ENCODE assay signal across 9 cellular contexts in the genomic region with DNA sequence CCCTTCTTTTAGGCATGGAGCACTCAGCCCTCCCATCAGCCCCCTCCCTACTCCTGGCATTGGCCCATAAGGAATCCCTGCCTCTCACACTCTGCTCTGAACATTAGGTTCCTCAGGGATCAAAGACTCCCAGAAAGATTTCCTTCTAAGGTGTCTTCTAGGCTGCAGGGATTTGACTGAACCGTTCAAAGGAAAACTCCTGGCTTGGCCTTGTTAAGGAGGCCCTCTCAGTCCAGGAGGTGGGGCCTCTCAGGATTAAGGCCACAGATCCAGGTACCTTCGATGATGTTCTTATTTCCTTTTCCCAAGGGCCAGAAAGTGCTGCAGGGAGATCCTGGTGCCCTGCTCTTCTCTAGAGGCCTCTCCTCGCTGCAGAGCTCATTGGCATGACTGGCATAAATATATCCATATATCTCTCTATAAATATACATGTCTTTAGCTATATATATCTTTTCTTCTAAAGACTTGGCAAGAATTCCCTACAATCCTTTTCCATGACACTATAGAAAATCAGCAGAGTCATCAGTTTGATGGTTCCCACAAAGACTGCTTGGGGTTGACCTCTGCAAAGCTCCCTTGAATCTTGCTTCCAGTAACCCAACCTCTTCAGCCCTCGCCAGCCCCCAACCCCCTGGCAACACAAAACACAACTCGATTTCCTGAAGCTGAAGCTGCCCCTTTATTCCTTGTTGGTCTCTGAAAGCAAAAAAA. TPM values are rescaled to one million over a fixed set of nuclear protein-coding genes. Genes with fewer than 3 reads are reported as not detected.
DNase-seq lines count a peak whose midpoint lies in the region; ATAC-seq and TF ChIP-seq lines count a peak whose summit lies in the region.
"Had no signal": no experiment of that assay in that cellular context is flagged by ENCODE, and none has a peak within 500 bp of the region (broad histone marks: within the 10 kb centered on the region; RNA-seq: fewer than 3 reads in every experiment).

No MANE protein-coding gene starts in this region.

- H3K4me3 Mint-ChIP-seq in CD4-positive, alpha-beta T cell, result no peak overlapping the region

- no peak for TF ChIP-seq CTCF in CD4-positive, alpha-beta T cell (IDR thresholded peaks at IDR 0.05)

- H3K27ac ChIP-seq in CD4-positive, alpha-beta T cell (ENCODE audit: low read depth, low read length), result no peak overlapping the region

- no peaks in the 10 kb centered on the region for H3K9me3 Mint-ChIP-seq in CD4-positive, alpha-beta T cell

- no peaks in the 10 kb centered on the region for H3K9me3 ChIP-seq in CD4-positive, alpha-beta T cell (ENCODE audit: control insufficient read depth, low read length)
- H3K9me3 ChIP-seq: mucosa of descending colon had no signal

- peaks cover 7% of the 10 kb centered on the region for H3K4me1 Mint-ChIP-seq in CD4-positive, alpha-beta T cell (ENCODE audit: low read depth)

- no peaks in the 10 kb centered on the region for H3K27me3 ChIP-seq in CD4-positive, alpha-beta T cell (ENCODE audit: control insufficient read depth, insufficient read depth, low read length)

- H3K36me3 Mint-ChIP-seq in CD4-positive, alpha-beta T cell (ENCODE audit: low read depth), result no peaks in the 10 kb centered on the region

- ATAC-seq in SK-N-SH treated with all-trans-retinoic acid at 6 μM for 48 hours (peak; percentile 60), sciatic nerve (peak; percentile 13), HG02678 (IDR thresholded peaks at IDR 0.05; ENCODE audit: unreplicated experiment) (no peak)
- ATAC-seq in stimulated activated naive CD8-positive, alpha-beta T cell treated with anti-CD3 and anti-CD28 coated beads, Interleukin-15, Interleukin-2, amounts not matched to agents 100 U/mL and 50 U/mL, for 24 hours, result no peak
- ATAC-seq in CD4-positive, alpha-beta T cell (ENCODE audit: poor library complexity), result no peak

- intact Hi-C loops in sciatic nerve (cut with DNase I), result no loop called here
- intact Hi-C loops in CD4-positive, alpha-beta T cell (cut with DNase I, micrococcal nuclease), result no loop called here

- CTCF ChIA-PET in CD4-positive, alpha-beta T cell (lab: Charles Lee), result no interaction called here

- peaks cover 17% of the 10 kb centered on the region for H3K27me3 Mint-ChIP-seq in CD4-positive, alpha-beta T cell

- peak; percentile 67 for DNase-seq in EL
- DNase-seq in fibroblast of peridontal ligament (ENCODE audit: extremely low read depth), result peak; percentile 72
- no peak for DNase-seq in sciatic nerve (ENCODE audit: low spot score)
- DNase-seq in putamen (ENCODE audit: low spot score), result no peak
- no peak for DNase-seq in stimulated activated naive CD8-positive, alpha-beta T cell treated with anti-CD3 and anti-CD28 coated beads, Interleukin-15, Interleukin-2, amounts not matched to agents 100 U/mL and 50 U/mL, for 24 hours
- DNase-seq in CD4-positive, alpha-beta T cell, result no peak

- no peak overlapping the region for H3K27ac Mint-ChIP-seq in CD4-positive, alpha-beta T cell

- POLR2A ChIA-PET in CD4-positive, alpha-beta T cell (lab: Charles Lee), result no interaction called here

TF ChIP-seq in SK-N-SH treated with all-trans-retinoic acid at 6 μM for 48 hours, 23 proteins besides CTCF, POLR2A, EP300 and RAD21:
- no peak for TF ChIP-seq TCF4 (CRISPR knock-in tag; IDR thresholded peaks at IDR 0.05; ENCODE audit: borderline replicate concordance)
- TF ChIP-seq OSR1 (CRISPR knock-in tag; IDR thresholded peaks at IDR 0.05), result no peak
- TF ChIP-seq BACH2 (CRISPR knock-in tag; IDR thresholded peaks at IDR 0.05; ENCODE audit: borderline replicate concordance), result no peak

RNA-seq across cellular contexts. Expression of a gene that starts 59.0 kb away (rescaled TPM):
- total RNA-seq in sciatic nerve, result 28.2 TPM
- under 1 TPM; 0.75 to 0.77 TPM for total RNA-seq in CD4-positive, alpha-beta T cell

Comparison
In these comparisons a context has a peak if more than half of its experiments do, and no peak if none do; other contexts are left out.
1. DNase-seq: peak in EL (single experiment) and fibroblast of peridontal ligament (single experiment); none in sciatic nerve (single experiment), putamen (single experiment), stimulated activated naive CD8-positive, alpha-beta T cell treated with anti-CD3 and anti-CD28 coated beads, Interleukin-15, Interleukin-2, amounts not matched to agents 100 U/mL and 50 U/mL, for 24 hours (single experiment) and CD4-positive, alpha-beta T cell (0 of 10).
2. ATAC-seq: peak in SK-N-SH treated with all-trans-retinoic acid at 6 μM for 48 hours (single experiment) and sciatic nerve (single experiment); none in stimulated activated naive CD8-positive, alpha-beta T cell treated with anti-CD3 and anti-CD28 coated beads, Interleukin-15, Interleukin-2, amounts not matched to agents 100 U/mL and 50 U/mL, for 24 hours (single experiment), CD4-positive, alpha-beta T cell (single experiment) and HG02678 (single experiment).
3. RNA of a gene that starts 59.0 kb away (total RNA-seq): 28.2 TPM in sciatic nerve (single experiment); 0.75 to 0.77 TPM in CD4-positive, alpha-beta T cell; every median in the first group is over 10 times any median in the second.